ENCODE assay signal across 8 cellular contexts in the genomic region with DNA sequence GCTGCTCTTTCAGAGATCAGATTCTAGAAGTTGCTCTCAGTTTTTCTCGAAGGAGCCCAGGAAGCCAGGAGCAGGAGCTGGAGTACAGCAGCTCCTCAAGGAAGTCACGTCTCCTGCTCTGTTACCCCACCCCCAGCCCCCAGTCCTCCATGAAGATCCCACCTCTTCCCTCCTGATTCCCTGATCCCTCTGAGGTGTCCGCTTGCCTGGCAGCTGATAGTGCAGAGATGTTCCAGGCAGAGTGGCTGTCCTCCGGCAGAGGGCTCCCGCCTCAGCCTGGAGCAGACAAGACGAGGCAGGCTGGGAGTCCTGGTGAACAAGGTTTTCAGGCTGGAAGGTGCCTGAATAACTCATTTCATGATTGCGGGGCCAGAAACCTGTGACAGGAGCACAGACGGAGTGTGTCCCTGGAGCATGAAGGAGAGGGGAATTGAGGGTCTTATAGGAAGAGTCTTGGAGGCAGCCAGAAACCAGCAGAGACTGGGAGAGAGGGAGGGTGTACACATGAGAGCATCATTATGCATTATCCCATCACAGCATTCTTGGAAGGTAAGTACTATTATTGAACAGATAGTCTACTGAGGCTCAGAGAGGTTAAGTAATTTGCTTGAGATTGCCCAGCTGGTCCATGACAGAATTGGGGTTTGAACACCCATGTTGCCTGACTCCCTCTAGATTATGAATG. TPM values are rescaled to one million over a fixed set of nuclear protein-coding genes. Genes with fewer than 3 reads are reported as not detected.
DNase-seq lines count a peak whose midpoint lies in the region; ATAC-seq and TF ChIP-seq lines count a peak whose summit lies in the region.

No MANE protein-coding gene starts in this region.

- DNase-seq in AG20443 (ENCODE audit: low spot score): peak; percentile 86
- DNase-seq in HCEC 1CT: peak; percentile 87
- DNase-seq in RKO (ENCODE audit: low spot score): peak; percentile 61
- DNase-seq in kidney glomerular epithelial cell (lab: John Stamatoyannopoulos, UW): peak; percentile 80
- no peak for DNase-seq in spleen

- TF ChIP-seq POLR2A in spleen (IDR thresholded peaks at IDR 0.05): no peak

- H3K4me1 ChIP-seq in spleen: peaks cover 0 to 34% (median 16%) of the 10 kb centered on the region in 6 donors

- no peak overlapping the region for H3K4me3 Mint-ChIP-seq in activated T-helper 17 cell treated with anti-CD3 and anti-CD28 coated beads, Interleukin-2, amount 50 U/mL, for 72 hours

- no peak overlapping the region for H3K27ac Mint-ChIP-seq in activated T-helper 17 cell treated with anti-CD3 and anti-CD28 coated beads, Interleukin-2, amount 50 U/mL, for 72 hours

- no peaks in the 10 kb centered on the region for H3K9me3 Mint-ChIP-seq in activated T-helper 17 cell treated with anti-CD3 and anti-CD28 coated beads, Interleukin-2, amount 50 U/mL, for 72 hours

- TF ChIP-seq CTCF in spleen (IDR thresholded peaks at IDR 0.05 in 8 of 11, conservative IDR thresholded peaks at IDR 0.05 in 3 of 11): peak in 8 of 11 experiments; percentile 16 to 51 (median 38)

- ATAC-seq in activated T-helper 17 cell treated with anti-CD3 and anti-CD28 coated beads, Interleukin-2, amount 50 U/mL, for 72 hours (replicated peaks): no peak
- no peak for ATAC-seq in GM21360 (IDR thresholded peaks at IDR 0.05; ENCODE audit: unreplicated experiment)

- H3K36me3 Mint-ChIP-seq in activated T-helper 17 cell treated with anti-CD3 and anti-CD28 coated beads, Interleukin-2, amount 50 U/mL, for 72 hours (ENCODE audit: low read depth): no peaks in the 10 kb centered on the region

- H3K36me3 ChIP-seq in spleen: no peaks in the 10 kb centered on the region

- WGBS in spleen, 5 donors: 10 to 28% (median 22%) methylated on average over 5 to 8 of the region's 8 CpGs

- H3K9me3 ChIP-seq in spleen: no peaks in the 10 kb centered on the region

- H3K4me3 ChIP-seq in spleen: peak overlapping the region in 6 of 8 donors; percentile 26 to 69 (median 40)

- intact Hi-C loops in spleen (cut with DNase I; ENCODE audit: low total_unique reads): no loop called here

- peaks cover 0 to 83% (median 26%) of the 10 kb centered on the region in 7 donors for H3K27me3 ChIP-seq in spleen (replicated peaks in 1 of 7)

- no peaks in the 10 kb centered on the region for H3K4me1 Mint-ChIP-seq in activated T-helper 17 cell treated with anti-CD3 and anti-CD28 coated beads, Interleukin-2, amount 50 U/mL, for 72 hours

- H3K27ac ChIP-seq in cingulate gyrus (ENCODE audit: low read depth, low read length): peak overlapping the region; percentile 67
- no peak overlapping the region for H3K27ac ChIP-seq in spleen

- peaks cover 54% of the 10 kb centered on the region for H3K27me3 Mint-ChIP-seq in activated T-helper 17 cell treated with anti-CD3 and anti-CD28 coated beads, Interleukin-2, amount 50 U/mL, for 72 hours

RNA-seq across cellular contexts. Expression of gene HRH1, which starts 1.2 kb away (rescaled TPM):
- total RNA-seq in spleen: 1 to 10 TPM in 6 of 7 donors, under 1 TPM in 1; 0.92 to 4.4 (median 2.4) TPM
- under 1 TPM; 0.15 to 0.42 (median 0.29) TPM for polyA plus RNA-seq in spleen
- 1 to 10 TPM; 1.1 to 4.7 TPM for total RNA-seq in activated T-helper 17 cell treated with anti-CD3 and anti-CD28 coated beads, Interleukin-2, amount 50 U/mL, for 72 hours
